In the genomic region with DNA sequence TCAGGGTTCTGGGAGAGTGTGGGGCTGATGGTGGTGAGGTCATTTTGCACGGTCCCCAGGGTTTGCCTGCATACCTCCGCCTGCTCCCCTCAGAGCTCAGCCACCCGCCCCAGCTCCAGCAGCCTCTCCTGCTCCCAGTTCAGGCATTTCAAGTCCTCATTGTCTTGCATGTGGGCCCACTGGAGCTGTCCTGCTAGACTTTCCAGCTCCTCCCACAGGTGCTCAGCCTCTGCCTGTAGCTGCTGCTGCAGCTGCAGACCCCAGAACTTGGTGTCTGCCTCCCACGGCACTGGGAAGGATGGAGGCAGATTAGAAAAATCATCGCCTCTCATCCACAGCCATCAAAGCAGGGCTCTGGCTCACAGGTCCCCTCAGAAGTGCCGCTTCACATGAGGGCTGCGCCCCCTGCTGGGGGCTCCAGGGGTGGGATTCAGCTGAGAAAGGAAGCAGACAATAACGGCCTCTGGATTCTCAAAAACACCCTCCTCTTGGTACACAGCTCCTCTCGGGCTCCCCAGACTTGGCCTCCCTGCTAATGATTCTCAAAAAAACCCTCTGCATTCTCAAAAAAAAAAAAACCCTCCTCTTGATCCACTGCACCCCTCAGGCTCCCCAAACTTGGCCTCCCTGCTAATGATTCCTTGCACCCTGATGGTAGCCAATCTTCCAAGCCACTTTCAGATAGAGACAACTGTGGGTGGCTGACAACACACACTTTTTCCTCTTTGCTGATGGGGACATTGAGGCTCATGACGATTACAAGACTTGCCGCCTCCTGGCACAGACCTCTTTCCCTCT, we compare ENCODE assay signal across 9 cellular contexts.
DNase-seq lines count a peak whose midpoint lies in the region; ATAC-seq, FAIRE-seq and TF ChIP-seq lines count a peak whose summit lies in the region.
"Had no signal": no experiment of that assay in that cellular context is flagged by ENCODE, and none has a peak within 500 bp of the region (broad histone marks: within the 10 kb centered on the region; RNA-seq: fewer than 3 reads in every experiment).

No MANE protein-coding gene starts in this region.

- ATAC-seq in activated T-cell treated with anti-CD3 and anti-CD28 coated beads, Interleukin-2, amount 50 U/mL, for 4 hours = peak; percentile 66 to 69
- ATAC-seq in GM18498 (IDR thresholded peaks at IDR 0.05; ENCODE audit: unreplicated experiment) = no peak

- H3K79me2 ChIP-seq in parathyroid adenoma = no peaks in the 10 kb centered on the region

- no peaks in the 10 kb centered on the region for H3K36me3 ChIP-seq in NT2/D1 (ENCODE audit: insufficient read depth, insufficient read length, low read length)
- no peaks in the 10 kb centered on the region for H3K36me3 ChIP-seq in parathyroid adenoma (ENCODE audit: control insufficient read depth, insufficient read depth, low read length)

- H3K4me2 ChIP-seq in parathyroid adenoma (ENCODE audit: low read length) = no peak overlapping the region

- no peak for FAIRE-seq in GM19239 (lab: Jason Lieb, UNC)

- no peaks in the 10 kb centered on the region for H3K36me3 Mint-ChIP-seq in activated T-cell treated with anti-CD3 and anti-CD28 coated beads, Interleukin-2, amount 50 U/mL, for 4 hours (ENCODE audit: insufficient read depth)
- H3K36me3 Mint-ChIP-seq: naive B cell had no signal

- DNase-seq in AG08396 (ENCODE audit: low spot score) (peak; percentile 67), GM19239 (ENCODE audit: insufficient read length, low spot score) (peak; percentile 35), NT2/D1 (ENCODE audit: low read depth, low spot score) (peak; percentile 74), fibroblast of the conjunctiva (ENCODE audit: low read depth) (peak; percentile 12), ureter (ENCODE audit: low spot score) (peak; percentile 64)
- peak; percentile 51 for DNase-seq in activated T-cell treated with anti-CD3 and anti-CD28 coated beads, Interleukin-2, amount 50 U/mL, for 4 hours
- DNase-seq: naive B cell had no signal

- no peak overlapping the region for H3K27ac ChIP-seq in parathyroid adenoma

- H3K4me3 Mint-ChIP-seq in activated T-cell treated with anti-CD3 and anti-CD28 coated beads, Interleukin-2, amount 50 U/mL, for 4 hours = no peak overlapping the region

- H3K4me1 ChIP-seq in NT2/D1 (ENCODE audit: insufficient read depth, insufficient read length) = peaks cover 4% of the 10 kb centered on the region
- H3K4me1 ChIP-seq in parathyroid adenoma = no peaks in the 10 kb centered on the region

- no peak overlapping the region for H2AFZ ChIP-seq in parathyroid adenoma

- H3K4me1 Mint-ChIP-seq in activated T-cell treated with anti-CD3 and anti-CD28 coated beads, Interleukin-2, amount 50 U/mL, for 4 hours (ENCODE audit: low read depth) = no peaks in the 10 kb centered on the region
- H3K4me1 Mint-ChIP-seq: naive B cell had no signal

- H3K27me3 Mint-ChIP-seq in activated T-cell treated with anti-CD3 and anti-CD28 coated beads, Interleukin-2, amount 50 U/mL, for 4 hours (ENCODE audit: low read depth) = peaks cover 16% of the 10 kb centered on the region

- peaks cover 5% of the 10 kb centered on the region; the same call in 1 of the 2 replicates for H3K9me3 ChIP-seq in NT2/D1 (ENCODE audit: insufficient read depth, low read length)
- H3K9me3 ChIP-seq in parathyroid adenoma (ENCODE audit: control insufficient read depth, low read length) = no peaks in the 10 kb centered on the region

- H3K27me3 ChIP-seq in NT2/D1 (ENCODE audit: insufficient read depth, insufficient read length) (no peaks in the 10 kb centered on the region), parathyroid adenoma (ENCODE audit: control insufficient read depth, insufficient read depth, low read length) (no peaks in the 10 kb centered on the region)

- H3K4me3 ChIP-seq in NT2/D1 (ENCODE audit: insufficient read length, low read depth) (no peak overlapping the region), parathyroid adenoma (ENCODE audit: low read depth, low read length) (no peak overlapping the region)

- H3K9ac ChIP-seq in NT2/D1 (ENCODE audit: insufficient read length, low read depth) (no peak overlapping the region), parathyroid adenoma (no peak overlapping the region)

- peak; percentile 33 for TF ChIP-seq CTCF in parathyroid adenoma (IDR thresholded peaks at IDR 0.05)

- no peaks in the 10 kb centered on the region for H3K9me3 Mint-ChIP-seq in activated T-cell treated with anti-CD3 and anti-CD28 coated beads, Interleukin-2, amount 50 U/mL, for 4 hours

Comparison
In these comparisons a context has a peak if more than half of its experiments do, and no peak if none do; other contexts are left out.
1. DNase-seq: peak in every context shown above with its lines; median percentile 74 in NT2/D1; 67 in AG08396; 64 in ureter; 51 in activated T-cell treated with anti-CD3 and anti-CD28 coated beads, Interleukin-2, amount 50 U/mL, for 4 hours; 35 in GM19239; 12 in fibroblast of the conjunctiva.